9 cellular contexts compared by ENCODE assay signal in the genomic region with DNA sequence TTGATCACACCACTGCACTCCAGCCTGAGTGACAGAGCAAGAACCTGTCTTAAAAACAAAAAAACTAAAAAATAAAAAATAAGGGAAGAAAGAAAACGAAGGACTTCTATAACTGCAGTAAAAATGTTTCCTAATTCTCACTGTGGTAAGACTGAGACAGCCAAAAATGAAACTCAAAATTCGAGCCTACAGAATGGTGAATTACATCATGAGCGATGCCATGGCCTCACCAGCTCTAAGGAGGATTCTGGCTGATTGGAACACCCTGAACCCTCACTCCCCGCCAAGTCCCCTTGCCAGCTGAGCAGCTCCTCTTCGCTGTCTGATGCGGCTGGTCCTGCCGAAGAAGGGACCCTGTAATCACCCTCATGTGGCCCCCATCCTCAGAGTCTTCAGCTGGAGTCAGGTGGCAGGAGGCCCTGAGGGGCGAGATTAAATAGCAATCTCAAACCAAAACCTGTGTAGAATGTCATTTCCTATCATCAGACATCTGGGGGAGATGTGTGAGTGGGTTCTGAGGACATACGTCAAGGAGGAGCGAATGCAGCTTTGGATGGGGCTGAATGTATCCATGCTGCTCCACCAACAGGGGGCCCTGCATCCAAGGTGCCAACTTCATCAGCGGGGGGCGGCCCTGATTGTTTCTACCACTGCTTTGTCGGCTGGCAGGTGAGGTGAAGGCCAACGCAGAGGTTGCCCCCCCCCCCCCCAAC. TPM values are rescaled to one million over a fixed set of nuclear protein-coding genes. Genes with fewer than 3 reads are reported as not detected.
A peak's percentile ranks its signal among the peaks of the same experiment; 100 is the strongest.
DNase-seq lines count a peak whose midpoint lies in the region; ATAC-seq and TF ChIP-seq lines count a peak whose summit lies in the region.
"Had no signal": no experiment of that assay in that cellular context is flagged by ENCODE, and none has a peak within 500 bp of the region (broad histone marks: within the 10 kb centered on the region; RNA-seq: fewer than 3 reads in every experiment).

No MANE protein-coding gene starts in this region.

- no peaks in the 10 kb centered on the region for H3K79me2 ChIP-seq in MM.1S (ENCODE audit: low read length)

- H3K4me2 ChIP-seq in MM.1S (ENCODE audit: low read depth, low read length): no peak overlapping the region
- no peak overlapping the region for H3K4me2 ChIP-seq in neuronal stem cell (ENCODE audit: insufficient read depth, low read length, poor library complexity, severe bottlenecking)

- no peaks in the 10 kb centered on the region for H4K20me1 ChIP-seq in MM.1S (ENCODE audit: insufficient read depth, low read length)

- H3K4me1 ChIP-seq in MM.1S (ENCODE audit: low read length) (no peaks in the 10 kb centered on the region), neuronal stem cell (ENCODE audit: control insufficient read depth in 2 of 2, insufficient read depth in 1 of 2, low read depth in 1 of 2, low read length in 2 of 2) (peaks cover 22 to 29% of the 10 kb centered on the region in 2 donors)

- peak overlapping the region; percentile 44 for H2AK5ac ChIP-seq in neuronal stem cell (ENCODE audit: low read depth, low read length)

- H2BK5ac ChIP-seq in neuronal stem cell (ENCODE audit: low read length): peak overlapping the region; percentile 63

- peak; percentile 55 for DNase-seq in GM10266 (ENCODE audit: extremely low spot score)
- DNase-seq in MM.1S: no peak
- peak; percentile 34 for DNase-seq in central memory CD4-positive, alpha-beta T cell
- DNase-seq in neuronal stem cell (ENCODE audit: low spot score): no peak
- DNase-seq in G401 (ENCODE audit: low spot score): no peak
- DNase-seq in HuH-7.5 (ENCODE audit: low spot score): no peak

- H4K91ac ChIP-seq in neuronal stem cell (ENCODE audit: low read depth, low read length, poor library complexity): no peak overlapping the region

- no peak overlapping the region for H3K23ac ChIP-seq in neuronal stem cell (ENCODE audit: low read depth, low read length, poor library complexity)

- no peak overlapping the region for H4K8ac ChIP-seq in neuronal stem cell (ENCODE audit: low read depth, low read length)

- no CpG with 5 or more reads among the region's 14 CpGs for WGBS in neuronal stem cell (ENCODE audit: extremely low coverage in 2 of 2, insufficient read length in 2 of 2, insufficient replicate concordance in 1 of 2), 2 donors

- in situ Hi-C loops in G401 (cut with HindIII; ENCODE audit: low sequenced_read_pairs): no loop called here

- no peak overlapping the region for H2BK12ac ChIP-seq in neuronal stem cell (ENCODE audit: low read length)

- no peaks in the 10 kb centered on the region for H3K27me3 ChIP-seq in MM.1S (replicated peaks; ENCODE audit: insufficient read depth, low read length)
- no peaks in the 10 kb centered on the region for H3K27me3 ChIP-seq in neuronal stem cell (ENCODE audit: control insufficient read depth in 3 of 3, insufficient read depth in 3 of 3, low read depth in 1 of 3, low read length in 3 of 3)

- peak; percentile 43 for TF ChIP-seq CTCF in GM10266 (IDR thresholded peaks at IDR 0.05; ENCODE audit: control insufficient read depth, insufficient read depth, low read depth, missing control alignments)
- TF ChIP-seq CTCF in MM.1S (IDR thresholded peaks at IDR 0.05; ENCODE audit: low read length): peak; percentile 36

- no peaks in the 10 kb centered on the region for H3K9me2 ChIP-seq in MM.1S (replicated peaks; ENCODE audit: insufficient read depth, low read length)

- ATAC-seq in HG03342 (IDR thresholded peaks at IDR 0.05; ENCODE audit: unreplicated experiment) (no peak), HG03139 (IDR thresholded peaks at IDR 0.05; ENCODE audit: unreplicated experiment) (no peak)

- no peak overlapping the region for H2AFZ ChIP-seq in MM.1S (ENCODE audit: low read length)
- H2AFZ ChIP-seq in neuronal stem cell (ENCODE audit: low read length): no peak overlapping the region

- H3K14ac ChIP-seq in neuronal stem cell (ENCODE audit: low read length): no peak overlapping the region

- H3K18ac ChIP-seq in neuronal stem cell (ENCODE audit: low read length): peak overlapping the region; percentile 88

- H3F3A ChIP-seq in MM.1S (ENCODE audit: insufficient read depth, low read length): no peaks in the 10 kb centered on the region

- H3K27ac ChIP-seq in MM.1S (ENCODE audit: low read length) (no peak overlapping the region), neuronal stem cell (replicated peaks; ENCODE audit: low read length) (peak overlapping the region; percentile 50)

- no peak overlapping the region for H2BK120ac ChIP-seq in neuronal stem cell (ENCODE audit: low read depth, low read length)

- no peak overlapping the region for H3K4ac ChIP-seq in neuronal stem cell (ENCODE audit: low read length)

- H2BK15ac ChIP-seq in neuronal stem cell (ENCODE audit: low read length): peak overlapping the region; percentile 8

- H3K36me3 ChIP-seq in MM.1S (replicated peaks; ENCODE audit: insufficient read depth, low read length) (no peaks in the 10 kb centered on the region), neuronal stem cell (replicated peaks in 1 of 2; ENCODE audit: control insufficient read depth in 2 of 2, insufficient read depth in 2 of 2, low read length in 2 of 2) (no peaks in the 10 kb centered on the region)

- no peaks in the 10 kb centered on the region for H3K79me1 ChIP-seq in neuronal stem cell (ENCODE audit: low read depth, low read length)

- no peak overlapping the region for H3K4me3 ChIP-seq in MM.1S (ENCODE audit: low read length)
- no peak overlapping the region for H3K4me3 ChIP-seq in neuronal stem cell (ENCODE audit: low read length in 2 of 2)
- H3K4me3 ChIP-seq: lung had no signal

- H3K9ac ChIP-seq in MM.1S (ENCODE audit: low read length) (no peak overlapping the region), neuronal stem cell (ENCODE audit: low read depth, low read length, poor library complexity) (no peak overlapping the region)

- no peaks in the 10 kb centered on the region for H3K9me3 ChIP-seq in MM.1S (replicated peaks; ENCODE audit: insufficient read depth, low read length)
- H3K9me3 ChIP-seq in neuronal stem cell (replicated peaks in 1 of 2; ENCODE audit: control insufficient read depth in 2 of 2, insufficient read depth in 1 of 2, low read depth in 1 of 2, low read length in 2 of 2): no peaks in the 10 kb centered on the region

RNA-seq across cellular contexts. Expression of a gene that starts 29.2 kb away (rescaled TPM):
- 2.6 TPM for polyA plus RNA-seq in neuronal stem cell (2013, experiment 1 of 2)
- 2.8 TPM for polyA plus RNA-seq in neuronal stem cell (2013, experiment 2 of 2)
- total RNA-seq in G401 (2014; rRNA removed; shearing (Covaris generic)): 5.0 and 17.1 TPM in 2 replicates

Comparison
In these comparisons a context has a peak if more than half of its experiments do, and no peak if none do; other contexts are left out.
1. DNase-seq: peak in GM10266 (single experiment) and central memory CD4-positive, alpha-beta T cell (single experiment); none in MM.1S (single experiment), neuronal stem cell (single experiment), G401 (single experiment) and HuH-7.5 (single experiment).